Comparison of ENCODE assay signal across 1 cellular context in the genomic region with DNA sequence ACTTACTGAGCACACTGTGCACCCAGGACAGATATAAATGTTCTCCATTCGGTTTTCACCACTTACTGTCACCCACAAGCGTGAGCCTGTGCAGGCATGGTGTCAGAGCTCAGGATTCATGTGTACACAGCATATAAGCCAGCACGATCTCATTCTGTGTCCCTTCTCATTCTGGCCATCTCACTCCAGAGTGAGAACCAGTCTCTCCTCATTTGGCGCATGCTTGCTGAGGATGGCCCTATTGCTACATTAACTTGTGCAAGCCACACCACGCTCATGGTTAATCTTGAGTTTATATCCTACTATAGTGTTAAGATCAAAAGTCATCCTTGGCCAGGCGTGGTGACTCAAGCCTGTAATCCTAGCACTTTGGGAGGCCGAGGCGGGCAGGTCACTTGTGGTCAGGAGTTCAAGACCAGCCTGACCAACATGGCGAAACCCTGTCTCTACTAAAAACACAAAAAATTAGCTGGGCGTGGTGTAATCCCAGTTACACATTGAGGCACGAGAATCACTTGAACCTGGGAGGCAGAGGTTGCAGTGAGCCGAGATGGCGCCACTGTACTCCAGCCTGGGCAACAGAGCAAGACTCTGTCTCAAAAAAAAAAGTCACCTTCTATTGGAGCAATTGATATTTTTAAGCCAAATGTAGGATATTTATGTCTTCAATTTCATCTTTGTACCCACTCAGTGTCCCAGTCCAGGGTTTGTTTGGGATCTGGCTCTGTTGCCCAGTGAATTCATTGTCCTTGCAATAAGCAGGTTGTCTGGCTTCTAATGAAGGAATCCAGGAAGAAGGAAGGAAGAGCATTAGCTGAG.
TF ChIP-seq lines count a peak whose summit lies in the region.

No MANE protein-coding gene starts in this region.

TF ChIP-seq in K562, 482 proteins besides CTCF, POLR2A, EP300 and RAD21 (continues in another document):
- TF ChIP-seq CEBPB (tag; IDR thresholded peaks at IDR 0.05) = peak; percentile 59
- 0 out of 2 replicates have a peak, but pooled peaks have one; percentile 32 for TF ChIP-seq BCOR (IDR thresholded peaks at IDR 0.05)
- TF ChIP-seq TCF3 (CRISPR knock-in tag; IDR thresholded peaks at IDR 0.05) = 0 out of 2 replicates have a peak, but pooled peaks have one; percentile 14
- TF ChIP-seq MBD2 (IDR thresholded peaks at IDR 0.05; ENCODE audit: borderline replicate concordance, low read depth) = no peak
- no peak for TF ChIP-seq C11orf30 (IDR thresholded peaks at IDR 0.05; ENCODE audit: low read depth)
- no peak for TF ChIP-seq MTA2 (IDR thresholded peaks at IDR 0.05; ENCODE audit: low read depth)
- no peak for TF ChIP-seq ZNF395 (CRISPR knock-in tag; IDR thresholded peaks at IDR 0.05)
- TF ChIP-seq, protein P1, sequence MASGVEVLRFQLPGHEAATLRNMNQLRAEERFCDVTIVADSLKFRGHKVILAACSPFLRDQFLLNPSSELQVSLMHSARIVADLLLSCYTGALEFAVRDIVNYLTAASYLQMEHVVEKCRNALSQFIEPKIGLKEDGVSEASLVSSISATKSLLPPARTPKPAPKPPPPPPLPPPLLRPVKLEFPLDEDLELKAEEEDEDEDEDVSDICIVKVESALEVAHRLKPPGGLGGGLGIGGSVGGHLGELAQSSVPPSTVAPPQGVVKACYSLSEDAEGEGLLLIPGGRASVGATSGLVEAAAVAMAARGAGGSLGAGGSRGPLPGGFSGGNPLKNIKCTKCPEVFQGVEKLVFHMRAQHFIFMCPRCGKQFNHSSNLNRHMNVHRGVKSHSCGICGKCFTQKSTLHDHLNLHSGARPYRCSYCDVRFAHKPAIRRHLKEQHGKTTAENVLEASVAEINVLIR (CRISPR knock-in tag; IDR thresholded peaks at IDR 0.05) = no peak
- TF ChIP-seq KDM1A (IDR thresholded peaks at IDR 0.05) = 0 out of 4 replicates have a peak, but pooled peaks of 1 of the 2 experiments have one; percentile 21
- no peak for TF ChIP-seq VEZF1 (CRISPR knock-in tag; IDR thresholded peaks at IDR 0.05)
- no peak for TF ChIP-seq YY1 (IDR thresholded peaks at IDR 0.05; ENCODE audit: borderline replicate concordance in 1 of 3, control insufficient read depth in 1 of 3, extremely low read depth in 1 of 3, insufficient read depth in 3 of 3, insufficient read length in 1 of 3, insufficient replicate concordance in 2 of 3, low read depth in 1 of 3, low read length in 2 of 3)
- TF ChIP-seq, protein P2, sequence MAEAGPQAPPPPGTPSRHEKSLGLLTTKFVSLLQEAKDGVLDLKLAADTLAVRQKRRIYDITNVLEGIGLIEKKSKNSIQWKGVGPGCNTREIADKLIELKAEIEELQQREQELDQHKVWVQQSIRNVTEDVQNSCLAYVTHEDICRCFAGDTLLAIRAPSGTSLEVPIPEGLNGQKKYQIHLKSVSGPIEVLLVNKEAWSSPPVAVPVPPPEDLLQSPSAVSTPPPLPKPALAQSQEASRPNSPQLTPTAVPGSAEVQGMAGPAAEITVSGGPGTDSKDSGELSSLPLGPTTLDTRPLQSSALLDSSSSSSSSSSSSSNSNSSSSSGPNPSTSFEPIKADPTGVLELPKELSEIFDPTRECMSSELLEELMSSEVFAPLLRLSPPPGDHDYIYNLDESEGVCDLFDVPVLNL (CRISPR knock-in tag; IDR thresholded peaks at IDR 0.05; ENCODE audit: low read depth) = no peak
- no peak for TF ChIP-seq CTCFL (IDR thresholded peaks at IDR 0.05; ENCODE audit: borderline replicate concordance, insufficient read depth, low read depth, low read length, poor library complexity, severe bottlenecking)
- 0 out of 2 replicates have a peak, but pooled peaks have one; percentile 9 for TF ChIP-seq IRF9 (tag; IDR thresholded peaks at IDR 0.05)
- TF ChIP-seq, protein P3, sequence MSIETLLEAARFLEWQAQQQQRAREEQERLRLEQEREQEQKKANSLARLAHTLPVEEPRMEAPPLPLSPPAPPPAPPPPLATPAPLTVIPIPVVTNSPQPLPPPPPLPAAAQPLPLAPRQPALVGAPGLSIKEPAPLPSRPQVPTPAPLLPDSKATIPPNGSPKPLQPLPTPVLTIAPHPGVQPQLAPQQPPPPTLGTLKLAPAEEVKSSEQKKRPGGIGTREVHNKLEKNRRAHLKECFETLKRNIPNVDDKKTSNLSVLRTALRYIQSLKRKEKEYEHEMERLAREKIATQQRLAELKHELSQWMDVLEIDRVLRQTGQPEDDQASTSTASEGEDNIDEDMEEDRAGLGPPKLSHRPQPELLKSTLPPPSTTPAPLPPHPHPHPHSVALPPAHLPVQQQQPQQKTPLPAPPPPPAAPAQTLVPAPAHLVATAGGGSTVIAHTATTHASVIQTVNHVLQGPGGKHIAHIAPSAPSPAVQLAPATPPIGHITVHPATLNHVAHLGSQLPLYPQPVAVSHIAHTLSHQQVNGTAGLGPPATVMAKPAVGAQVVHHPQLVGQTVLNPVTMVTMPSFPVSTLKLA (conservative IDR thresholded peaks at IDR 0.05) = no peak
- peak; percentile 66; the same call in 1 of the 2 replicates for TF ChIP-seq HMBOX1 (IDR thresholded peaks at IDR 0.05)
- peak; percentile 62 for TF ChIP-seq ZNF121 (CRISPR knock-in tag; conservative IDR thresholded peaks at IDR 0.05)
- no peak for TF ChIP-seq ESRRB (CRISPR knock-in tag; IDR thresholded peaks at IDR 0.05; ENCODE audit: borderline replicate concordance)
- no peak for TF ChIP-seq RBM39 (optimal IDR thresholded peaks at IDR 0.05; ENCODE audit: low read depth, low read length)
- TF ChIP-seq ZNF780A (CRISPR knock-in tag; IDR thresholded peaks at IDR 0.05) = no peak
- TF ChIP-seq ZFPM2 (CRISPR knock-in tag; IDR thresholded peaks at IDR 0.05) = no peak
- no peak for TF ChIP-seq KDM4B (IDR thresholded peaks at IDR 0.05; ENCODE audit: borderline replicate concordance in 2 of 2, low read depth in 1 of 2)
- TF ChIP-seq HDAC2 (IDR thresholded peaks at IDR 0.05) = 0 out of 2 replicates have a peak, but pooled peaks have one; percentile 34
- TF ChIP-seq, protein P4, sequence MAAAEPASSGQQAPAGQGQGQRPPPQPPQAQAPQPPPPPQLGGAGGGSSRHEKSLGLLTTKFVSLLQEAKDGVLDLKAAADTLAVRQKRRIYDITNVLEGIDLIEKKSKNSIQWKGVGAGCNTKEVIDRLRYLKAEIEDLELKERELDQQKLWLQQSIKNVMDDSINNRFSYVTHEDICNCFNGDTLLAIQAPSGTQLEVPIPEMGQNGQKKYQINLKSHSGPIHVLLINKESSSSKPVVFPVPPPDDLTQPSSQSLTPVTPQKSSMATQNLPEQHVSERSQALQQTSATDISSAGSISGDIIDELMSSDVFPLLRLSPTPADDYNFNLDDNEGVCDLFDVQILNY (CRISPR knock-in tag; IDR thresholded peaks at IDR 0.05) = no peak
- TF ChIP-seq JUNB (CRISPR knock-in tag; conservative IDR thresholded peaks at IDR 0.05) = no peak
- no peak for TF ChIP-seq ZNF512 (tag; IDR thresholded peaks at IDR 0.05)
- no peak for TF ChIP-seq ADNP (tag; IDR thresholded peaks at IDR 0.05)
- TF ChIP-seq ZNF57 (CRISPR knock-in tag; IDR thresholded peaks at IDR 0.05) = no peak
- TF ChIP-seq, protein P5, sequence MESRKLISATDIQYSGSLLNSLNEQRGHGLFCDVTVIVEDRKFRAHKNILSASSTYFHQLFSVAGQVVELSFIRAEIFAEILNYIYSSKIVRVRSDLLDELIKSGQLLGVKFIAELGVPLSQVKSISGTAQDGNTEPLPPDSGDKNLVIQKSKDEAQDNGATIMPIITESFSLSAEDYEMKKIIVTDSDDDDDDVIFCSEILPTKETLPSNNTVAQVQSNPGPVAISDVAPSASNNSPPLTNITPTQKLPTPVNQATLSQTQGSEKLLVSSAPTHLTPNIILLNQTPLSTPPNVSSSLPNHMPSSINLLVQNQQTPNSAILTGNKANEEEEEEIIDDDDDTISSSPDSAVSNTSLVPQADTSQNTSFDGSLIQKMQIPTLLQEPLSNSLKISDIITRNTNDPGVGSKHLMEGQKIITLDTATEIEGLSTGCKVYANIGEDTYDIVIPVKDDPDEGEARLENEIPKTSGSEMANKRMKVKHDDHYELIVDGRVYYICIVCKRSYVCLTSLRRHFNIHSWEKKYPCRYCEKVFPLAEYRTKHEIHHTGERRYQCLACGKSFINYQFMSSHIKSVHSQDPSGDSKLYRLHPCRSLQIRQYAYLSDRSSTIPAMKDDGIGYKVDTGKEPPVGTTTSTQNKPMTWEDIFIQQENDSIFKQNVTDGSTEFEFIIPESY (CRISPR knock-in tag; IDR thresholded peaks at IDR 0.05) = peak; percentile 88
- no peak for TF ChIP-seq EHMT2 (IDR thresholded peaks at IDR 0.05)
